In the genomic region with DNA sequence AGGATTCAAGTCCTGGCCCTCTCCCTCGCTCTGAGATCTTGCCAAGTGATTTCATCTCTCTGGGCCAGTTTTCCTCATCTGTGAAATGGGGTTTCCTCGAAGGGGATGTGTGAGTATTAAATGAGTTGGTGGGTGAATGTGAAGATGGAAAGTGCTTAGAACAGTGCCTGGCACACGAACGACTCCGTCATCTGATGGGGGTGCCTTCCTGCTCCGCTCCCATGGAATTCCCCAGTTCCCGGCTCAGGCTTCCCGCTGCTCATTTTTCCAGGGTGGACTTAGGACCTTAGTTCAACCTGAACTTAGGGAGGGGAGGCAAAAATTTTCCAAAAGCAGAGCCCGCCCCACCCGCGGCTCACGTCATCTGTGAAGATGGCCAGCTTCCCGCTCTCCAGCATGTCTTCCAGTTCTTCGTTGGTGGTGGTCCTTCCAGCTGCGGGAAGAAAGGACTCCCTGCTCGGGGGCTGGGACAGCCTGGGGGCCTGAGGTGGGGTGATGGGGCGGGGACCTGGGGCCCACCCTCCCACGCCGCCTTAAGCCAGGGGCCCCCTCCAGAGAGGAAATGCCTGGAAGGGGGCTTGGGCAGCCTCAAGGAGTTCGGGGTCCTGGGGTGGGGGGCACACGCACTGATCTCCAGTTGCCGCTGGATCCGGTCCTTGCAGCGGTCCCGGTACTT, we compare ENCODE assay signal across 6 cellular contexts. TPM values are rescaled to one million over a fixed set of nuclear protein-coding genes. Genes with fewer than 3 reads are reported as not detected.
DNase-seq lines count a peak whose midpoint lies in the region; ATAC-seq, FAIRE-seq and TF ChIP-seq lines count a peak whose summit lies in the region.

No MANE protein-coding gene starts in this region.

- under 1% methylated on average over 18 of the region's 25 CpGs for WGBS in A549 (ENCODE audit: missing lambda C conversion rate)
- WGBS in heart right ventricle, 2 donors, result 24 to 27% methylated on average over 23 to 25 of the region's 25 CpGs

- no peaks in the 10 kb centered on the region for H3K36me3 ChIP-seq in MG63
- H3K36me3 ChIP-seq in heart right ventricle, result no peaks in the 10 kb centered on the region
- H3K36me3 ChIP-seq in upper lobe of right lung, result no peaks in the 10 kb centered on the region

- peak overlapping the region; percentile 92 for H3K4me2 ChIP-seq in A549

- POLR2A ChIA-PET in A549 (lab: Yijun Ruan, JAX), result interaction anchor here (0.5 to 1.9 kb wide), 16 partner anchors 9 to 463 kb away, joined by 3 to 14 read pairs (median 6); a partner anchor contains a TSS

- H3K4me1 ChIP-seq in A549, result peaks cover 44% of the 10 kb centered on the region
- H3K4me1 ChIP-seq in heart right ventricle, result peaks cover 4 to 28% (median 16%) of the 10 kb centered on the region in 9 donors
- H3K4me1 ChIP-seq in upper lobe of right lung, result peaks cover 15% of the 10 kb centered on the region

- TF ChIP-seq RAD21 in A549 (conservative IDR thresholded peaks at IDR 0.05 in 1 of 2, IDR thresholded peaks at IDR 0.05 in 1 of 2), result no peak; a peak in 1 of 5 replicates

- CTCF ChIA-PET in A549 (lab: Yijun Ruan, JAX), result interaction anchor here (0.9 to 1.6 kb wide), 4 partner anchors 9 to 872 kb away, joined by 3 to 13 read pairs (median 4); a partner anchor contains a TSS

- DNase-seq in A549 (ENCODE audit: low read depth in 1 of 2, low spot score in 1 of 2), result peak; percentile 68 to 89
- DNase-seq in MG63, result no peak
- DNase-seq in heart right ventricle, result no peak
- no peak for DNase-seq in upper lobe of right lung
- no peak for DNase-seq in DMS53 treated with DMSO at 0.1 percent for 48 hours (lab: John Stamatoyannopoulos, UW; ENCODE audit: unreplicated experiment)
- no peak for DNase-seq in pons (ENCODE audit: low spot score)

- no peaks in the 10 kb centered on the region for H3K27me3 ChIP-seq in MG63
- no peaks in the 10 kb centered on the region for H3K27me3 ChIP-seq in heart right ventricle
- H3K27me3 ChIP-seq in upper lobe of right lung, result no peaks in the 10 kb centered on the region

- H3K4me3 ChIP-seq in A549 (peak overlapping the region; percentile 61), MG63 (peak overlapping the region; percentile 46), heart right ventricle (peak overlapping the region; percentile 38 to 64 (median 60)), upper lobe of right lung (peak overlapping the region; percentile 55)

- intact Hi-C loops in heart right ventricle (cut with DNase I) (loop anchor here in 3 of 10 donors (5.0 to 10.0 kb wide), 3 partner anchors 76 to 446 kb away; a partner anchor contains a TSS), upper lobe of right lung (cut with DNase I) (no loop called here)

- peak; percentile 33 to 57 for ATAC-seq in A549
- ATAC-seq in heart right ventricle, result peak in 7 of 8 donors; percentile 6 to 66 (median 22)
- no peak for ATAC-seq in upper lobe of right lung

- peak overlapping the region; percentile 97 to 100 for H3K27ac ChIP-seq in A549
- peak overlapping the region in 9 of 10 donors; percentile 1 to 88 (median 55) for H3K27ac ChIP-seq in heart right ventricle
- H3K27ac ChIP-seq in upper lobe of right lung, result peak overlapping the region; percentile 6

- H3K9me3 ChIP-seq in A549 (no peaks in the 10 kb centered on the region), MG63 (no peaks in the 10 kb centered on the region), heart right ventricle (no peaks in the 10 kb centered on the region), upper lobe of right lung (no peaks in the 10 kb centered on the region)

- TF ChIP-seq POLR2A in A549 (IDR thresholded peaks at IDR 0.05; ENCODE audit: low read length), result no peak

- TF ChIP-seq EP300 in A549 (IDR thresholded peaks at IDR 0.05), result no peak

- FAIRE-seq in A549 (lab: Jason Lieb, UNC), result no peak

- no peak for TF ChIP-seq CTCF in A549 (IDR thresholded peaks at IDR 0.05)
- TF ChIP-seq CTCF in heart right ventricle (IDR thresholded peaks at IDR 0.05), result no peak
- TF ChIP-seq CTCF in upper lobe of right lung (IDR thresholded peaks at IDR 0.05), result no peak

TF ChIP-seq in A549, 52 proteins besides CTCF, POLR2A, EP300 and RAD21 (continues in another document):
- TF ChIP-seq RNF2 (IDR thresholded peaks at IDR 0.05; ENCODE audit: borderline replicate concordance, low read depth) (no peak), KDM1A (IDR thresholded peaks at IDR 0.05; ENCODE audit: low read depth) (peak; percentile 54; the same call in 1 of the 2 replicates), EHF (CRISPR knock-in tag; IDR thresholded peaks at IDR 0.05) (no peak), JUN (IDR thresholded peaks at IDR 0.05) (no peak; a peak in 1 of 5 replicates)

RNA-seq across cellular contexts. Expression of a gene that starts 11.5 kb away (rescaled TPM):
- 10.5 and 15.2 TPM in 2 replicates for polyA plus RNA-seq in A549 (2011; rRNA removed)
- 11.1 and 16.1 TPM in 2 replicates for polyA plus RNA-seq in A549 (2012; cell fraction: cytosol; rRNA removed)
- polyA plus RNA-seq in A549 (2012; cell fraction: nucleus; rRNA removed), result 24.6 and 27.6 TPM in 2 replicates
- 17.3 to 20.1 TPM (median 19.7 TPM) in 3 replicates for polyA plus RNA-seq in A549 (2017; fragmentation: RNase III; extraction: RNeasy Plus Mini Kit Qiagen cat#74134 plus additional on column Dnase treatment)
- polyA minus RNA-seq in A549 (2011; rRNA and poly(A)+ RNA removed), result 11.4 and 13.6 TPM in 2 replicates
- total RNA-seq in MG63 (2014; rRNA removed; shearing (Covaris generic); ENCODE audit: low replicate concordance), result 2.1 and 5.0 TPM in 2 replicates
- 10 to 100 TPM in 1 of 10 donors, 1 to 10 TPM in 9; 3.3 to 13.3 (median 5.3) TPM for total RNA-seq in heart right ventricle
- 10 to 100 TPM in 1 of 2 donors, 1 to 10 TPM in 1; 6.8 to 12.2 TPM for polyA plus RNA-seq in heart right ventricle
- total RNA-seq in upper lobe of right lung, result 30.4 TPM

RNA-seq across cellular contexts. Expression of a gene that starts 14.0 kb away (rescaled TPM):
- polyA plus RNA-seq in A549 (2011; rRNA removed), result 2.6 and 2.7 TPM in 2 replicates
- polyA plus RNA-seq in A549 (2012; cell fraction: cytosol; rRNA removed), result 2.4 and 2.5 TPM in 2 replicates
- 14.1 and 14.8 TPM in 2 replicates for polyA plus RNA-seq in A549 (2012; cell fraction: nucleus; rRNA removed)
- polyA plus RNA-seq in A549 (2017; fragmentation: RNase III; extraction: RNeasy Plus Mini Kit Qiagen cat#74134 plus additional on column Dnase treatment), result 2.4 to 4.4 TPM (median 2.8 TPM) in 3 replicates
- 7.2 and 9.9 TPM in 2 replicates for polyA minus RNA-seq in A549 (2011; rRNA and poly(A)+ RNA removed)
- not detected in 2 replicates for total RNA-seq in MG63 (2014; rRNA removed; shearing (Covaris generic); ENCODE audit: low replicate concordance)
- total RNA-seq in heart right ventricle, result 1 to 10 TPM in 6 of 10 donors, under 1 TPM in 4; 0.20 to 2.3 (median 1.1) TPM
- polyA plus RNA-seq in heart right ventricle, result under 1 TPM; 0.07 to 0.29 TPM
- total RNA-seq in upper lobe of right lung, result 0.58 TPM

RNA-seq across cellular contexts. Expression of a gene that starts 36.9 kb away (rescaled TPM):
- polyA plus RNA-seq in A549 (2011; rRNA removed) (37.0 and 39.7 TPM in 2 replicates), A549 (2017; fragmentation: RNase III; extraction: RNeasy Plus Mini Kit Qiagen cat#74134 plus additional on column Dnase treatment) (67.9 to 79.5 TPM (median 73.9 TPM) in 3 replicates), heart right ventricle (10 to 100 TPM; 76.9 to 89.2 TPM)
- polyA plus RNA-seq in A549 (2012; cell fraction: cytosol; rRNA removed), result 63.0 and 72.1 TPM in 2 replicates
- polyA plus RNA-seq in A549 (2012; cell fraction: nucleus; rRNA removed), result 118 and 119 TPM in 2 replicates
- polyA minus RNA-seq in A549 (2011; rRNA and poly(A)+ RNA removed), result 33.6 and 34.8 TPM in 2 replicates
- total RNA-seq in MG63 (2014; rRNA removed; shearing (Covaris generic); ENCODE audit: low replicate concordance), result 31.6 and 47.1 TPM in 2 replicates
- total RNA-seq in heart right ventricle (10 to 100 TPM; 31.8 to 53.8 (median 38.6) TPM), upper lobe of right lung (91.7 TPM)

RNA-seq across cellular contexts. Expression of a gene that starts 38.9 kb away (rescaled TPM):
- 2.0 and 3.8 TPM in 2 replicates for polyA plus RNA-seq in A549 (2011; rRNA removed)
- 8.7 and 11.2 TPM in 2 replicates for polyA plus RNA-seq in A549 (2012; cell fraction: cytosol; rRNA removed)
- polyA plus RNA-seq in A549 (2012; cell fraction: nucleus; rRNA removed), result 30.5 and 31.9 TPM in 2 replicates
- 15.7 to 22.6 TPM (median 21.2 TPM) in 3 replicates for polyA plus RNA-seq in A549 (2017; fragmentation: RNase III; extraction: RNeasy Plus Mini Kit Qiagen cat#74134 plus additional on column Dnase treatment)
- 3.9 and 7.0 TPM in 2 replicates for polyA minus RNA-seq in A549 (2011; rRNA and poly(A)+ RNA removed)
- 0.17 and 0.76 TPM in 2 replicates for total RNA-seq in MG63 (2014; rRNA removed; shearing (Covaris generic); ENCODE audit: low replicate concordance)
- total RNA-seq in heart right ventricle, result 10 to 100 TPM in 2 of 10 donors, 1 to 10 TPM in 8; 7.5 to 11.4 (median 9.2) TPM
- polyA plus RNA-seq in heart right ventricle, result 10 to 100 TPM in 1 of 2 donors, 1 to 10 TPM in 1; 5.8 to 11.2 TPM
- total RNA-seq in upper lobe of right lung, result 18.6 TPM

RNA-seq across cellular contexts. Expression of a gene that starts 47.6 kb away (rescaled TPM):
- polyA plus RNA-seq in A549 (2011; rRNA removed), result 14.1 and 17.3 TPM in 2 replicates
- polyA plus RNA-seq in A549 (2012; cell fraction: cytosol; rRNA removed), result 5.9 and 10.3 TPM in 2 replicates
- polyA plus RNA-seq in A549 (2012; cell fraction: nucleus; rRNA removed), result 10.8 and 11.6 TPM in 2 replicates
- polyA plus RNA-seq in A549 (2017; fragmentation: RNase III; extraction: RNeasy Plus Mini Kit Qiagen cat#74134 plus additional on column Dnase treatment), result 7.1 to 11.8 TPM (median 10.5 TPM) in 3 replicates
- 11.0 and 13.8 TPM in 2 replicates for polyA minus RNA-seq in A549 (2011; rRNA and poly(A)+ RNA removed)
- 4.1 and 4.2 TPM in 2 replicates for total RNA-seq in MG63 (2014; rRNA removed; shearing (Covaris generic); ENCODE audit: low replicate concordance)
- total RNA-seq in heart right ventricle, result 10 to 100 TPM in 8 of 10 donors, 1 to 10 TPM in 2; 7.8 to 19.8 (median 11.4) TPM
- polyA plus RNA-seq in heart right ventricle, result 10 to 100 TPM; 10.1 to 15.4 TPM
- total RNA-seq in upper lobe of right lung, result 19.5 TPM

Comparison
In these comparisons a context has a peak if more than half of its experiments do, and no peak if none do; other contexts are left out.
1. DNase-seq: peak in A549 (2 of 2); none in MG63 (single experiment), heart right ventricle (0 of 2), upper lobe of right lung (single experiment), DMS53 treated with DMSO at 0.1 percent for 48 hours (single experiment) and pons (single experiment).
2. H3K27ac ChIP-seq: peak in every context shown above with its lines; median percentile 98 in A549; 55 in heart right ventricle; 6 in upper lobe of right lung.
3. Peak in every context shown above with its lines, with median percentiles within 50 percentile points of each other: H3K4me3 ChIP-seq.